In the genomic region with DNA sequence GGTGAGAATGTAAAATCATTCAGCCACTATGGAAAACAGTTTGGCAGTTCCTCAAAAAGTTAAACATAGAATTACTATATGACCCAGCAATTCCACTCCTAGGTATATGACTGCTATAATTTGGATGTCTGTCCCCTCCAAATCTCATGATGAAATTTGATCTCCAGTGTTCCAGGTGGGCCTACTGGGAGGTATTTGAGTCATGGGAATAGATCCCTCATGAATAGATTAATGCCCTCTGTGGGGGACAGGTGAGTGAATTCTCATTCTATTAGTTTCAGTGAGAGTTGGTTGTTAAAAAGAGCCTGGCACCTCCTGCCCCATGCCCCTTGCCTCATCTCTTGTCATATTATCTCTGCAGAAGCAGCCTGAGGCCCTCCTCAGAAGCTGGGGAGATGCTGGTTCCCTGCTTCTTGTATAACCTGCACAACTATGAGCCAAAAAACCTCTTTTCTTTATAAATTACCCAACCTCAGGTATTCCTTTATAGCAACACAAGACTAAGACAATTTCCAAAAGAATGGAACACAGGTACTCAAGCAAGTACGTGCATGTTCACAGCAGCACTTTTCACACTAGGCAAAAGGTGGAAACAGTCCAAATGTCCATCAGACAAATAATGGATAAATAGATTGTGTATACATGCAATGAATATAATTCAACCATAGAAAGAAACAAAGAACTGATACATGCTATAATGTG, we compare ENCODE assay signal across 22 cellular contexts.
"Had no signal": no experiment of that assay in that cellular context is flagged by ENCODE, and none has a peak within 500 bp of the region (broad histone marks: within the 10 kb centered on the region; RNA-seq: fewer than 3 reads in every experiment).

No MANE protein-coding gene starts in this region.

- H3K4me3 ChIP-seq: left ventricle myocardium inferior, lung, mucosa of descending colon, ovary, right atrium auricular region, right lobe of liver, smooth muscle cell, tibial nerve, uterus had no signal

- H3K27ac ChIP-seq: left ventricle myocardium inferior, ovary, right atrium auricular region, right lobe of liver, tibial nerve, uterus had no signal

- H3K4me1 ChIP-seq: left ventricle myocardium inferior, right atrium auricular region, right lobe of liver, uterus had no signal

- ATAC-seq: mucosa of descending colon; naive thymus-derived CD4-positive, alpha-beta T cell; natural killer cell treated with Interleukin-12 subunit alpha and Interleukin-12 subunit beta and Interleukin-15 and Interleukin-18, amount 100 ng/mL, for 72 hours; right lobe of liver; stimulated activated memory B cell treated with anti-CD40 and anti-IgM and Interleukin-4, amounts not matched to agents 10 μg/mL and 1 μg/mL and 100 μg/mL, for 72 hours had no signal

- H3K9me3 ChIP-seq: left ventricle myocardium inferior, mucosa of descending colon, ovary, right atrium auricular region, right lobe of liver, tibial nerve, uterus had no signal

- H3K36me3 ChIP-seq: left ventricle myocardium inferior, ovary, right atrium auricular region, right lobe of liver, tibial nerve, uterus had no signal

- FAIRE-seq: islet of Langerhans had no signal

- H3K27me3 ChIP-seq: ovary, right atrium auricular region, right lobe of liver, tibial nerve, uterus had no signal

- DNase-seq: immature natural killer cell; left ventricle myocardium inferior; midbrain; mucosa of descending colon; naive thymus-derived CD4-positive, alpha-beta T cell; ovary; right lobe of liver; stimulated activated CD4-positive, alpha-beta T cell treated with anti-CD3 and anti-CD28 coated beads, Interleukin-1b, Interleukin-23, amount 100 ng/mL, for 48 hours; stimulated activated CD4-positive, alpha-beta T cell treated with anti-CD3 and anti-CD28 coated beads, Interleukin-2, amount 100 ng/mL, for 48 hours; stimulated activated CD4-positive, alpha-beta T cell treated with anti-CD3 and anti-CD28 coated beads, Interleukin-4, amount 100 ng/mL, for 4 hours; stimulated activated CD8-positive, alpha-beta memory T cell treated with anti-CD3 and anti-CD28 coated beads, Interleukin-4, amount 100 ng/mL, for 48 hours; stimulated activated naive CD4-positive, alpha-beta T cell treated with Interleukin-2 at 50 U/mL for 16 hours; stimulated activated naive CD8-positive, alpha-beta T cell treated with anti-CD3 and anti-CD28 coated beads, Interleukin-15, amount 100 ng/mL, for 72 hours; substantia nigra; uterus had no signal

- H3K4me2 ChIP-seq: smooth muscle cell had no signal
